8 cellular contexts compared by ENCODE assay signal in the genomic region with DNA sequence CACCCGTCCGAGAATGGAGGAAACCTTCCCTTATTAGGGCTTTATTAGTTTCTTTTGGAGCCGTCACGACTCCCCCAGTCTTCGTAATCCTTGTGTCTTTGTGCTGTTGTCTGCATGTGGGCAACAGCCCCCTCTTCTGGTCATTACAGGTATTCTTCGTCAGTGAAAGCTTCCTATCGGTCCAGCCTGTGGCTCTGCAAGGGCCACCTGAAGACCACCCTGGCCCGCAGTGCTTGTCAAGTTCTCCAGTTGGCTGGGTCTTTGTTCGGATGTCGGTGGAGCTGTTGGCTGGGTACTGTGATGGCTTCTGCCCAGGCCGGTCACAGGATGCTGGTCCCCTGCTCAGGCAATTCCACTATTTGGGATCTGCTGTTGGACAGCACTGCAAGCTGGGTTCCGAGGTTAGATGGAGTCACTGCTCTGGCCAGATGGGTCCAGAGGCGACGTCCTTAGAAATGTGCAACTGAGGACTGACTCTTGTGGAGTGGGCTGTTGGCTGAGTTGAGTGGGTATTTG. TPM values are rescaled to one million over a fixed set of nuclear protein-coding genes. Genes with fewer than 3 reads are reported as not detected.
DNase-seq lines count a peak whose midpoint lies in the region; ATAC-seq, FAIRE-seq and TF ChIP-seq lines count a peak whose summit lies in the region.

No MANE protein-coding gene starts in this region.

- intact Hi-C loops in stomach (cut with DNase I; ENCODE audit: low total_unique reads) = loop anchor here (10.0 kb wide), 1 partner anchor 312 kb away; a partner anchor contains a TSS

- CTCF ChIA-PET in AG04449 (lab: Yijun Ruan, JAX) (interaction anchor here (0.7 to 11.0 kb wide), 31 partner anchors 8 to 322 kb away, joined by 3 to 172 read pairs (median 4); a partner anchor contains a TSS), H1 (lab: Charles Lee; ENCODE audit: partially characterized antibody) (interaction anchor here (0.5 to 7.1 kb wide), 32 partner anchors 8 to 629 kb away, joined by 3 to 70 read pairs (median 4); a partner anchor contains a TSS)

- peaks cover 31% of the 10 kb centered on the region for H3K36me3 Mint-ChIP-seq in memory B cell

- H3K4ac ChIP-seq in H1 (replicated peaks; ENCODE audit: insufficient read length, low read depth, low read length) = no peak overlapping the region

- H3K27ac ChIP-seq in H1 (ENCODE audit: low read depth, low read length) = no peak overlapping the region
- no peak overlapping the region for H3K27ac ChIP-seq in stomach

- TF ChIP-seq POLR2A in H1 (IDR thresholded peaks at IDR 0.05; ENCODE audit: control extremely low read depth in 1 of 2, low read depth in 2 of 2, low read length in 2 of 2) (no peak), stomach (IDR thresholded peaks at IDR 0.05) (no peak)

- H3K9ac ChIP-seq in H1 (replicated peaks in 1 of 4; ENCODE audit: extremely low read depth in 1 of 4, low read depth in 3 of 4, low read length in 3 of 4) = no peak overlapping the region

- no peak overlapping the region for H2BK12ac ChIP-seq in H1 (ENCODE audit: low read depth, low read length)

- no peaks in the 10 kb centered on the region for H3K27me3 Mint-ChIP-seq in memory B cell

- peaks cover 5 to 6% of the 10 kb centered on the region in 2 experiments for H3K9me3 ChIP-seq in H1 (ENCODE audit: insufficient read depth in 2 of 2, low read depth in 1 of 2, low read length in 1 of 2)
- no peaks in the 10 kb centered on the region for H3K9me3 ChIP-seq in stomach

- H3K27me3 ChIP-seq in H1 (replicated peaks in 1 of 4; ENCODE audit: control insufficient read depth in 3 of 4, extremely low read depth in 1 of 4, insufficient read depth in 3 of 4, low read length in 3 of 4) (no peaks in the 10 kb centered on the region), stomach (no peaks in the 10 kb centered on the region)

- H3K4me1 Mint-ChIP-seq in memory B cell = no peaks in the 10 kb centered on the region

- H3K36me3 ChIP-seq in H1 (ENCODE audit: control insufficient read depth in 2 of 4, insufficient read depth in 4 of 4, low read length in 3 of 4) (peaks cover 0 to 42% (median 9%) of the 10 kb centered on the region in 4 experiments; a peak in 6 of 8 replicates), stomach (peaks cover 29 to 92% (median 88%) of the 10 kb centered on the region in 4 donors)

- no peaks in the 10 kb centered on the region for H3K79me2 ChIP-seq in H1 (ENCODE audit: control insufficient read depth in 1 of 2, insufficient read depth in 2 of 2, low read length in 2 of 2)

- no peak overlapping the region for H3K4me3 ChIP-seq in AG04449 (ENCODE audit: low read depth, low read length)
- H3K4me3 ChIP-seq in H1 (ENCODE audit: extremely low read depth in 1 of 4, insufficient read depth in 2 of 4, low read depth in 3 of 4, low read length in 4 of 4) = no peak overlapping the region
- no peak overlapping the region for H3K4me3 ChIP-seq in stomach

- ATAC-seq in memory B cell (ENCODE audit: low read depth) = peak; percentile 60

- no peak overlapping the region for H3K23ac ChIP-seq in H1 (ENCODE audit: insufficient read length)

- H2AK5ac ChIP-seq in H1 (ENCODE audit: low read depth, low read length) = no peak overlapping the region

- no peak for DNase-seq in AG04449 (ENCODE audit: low read depth, low spot score)
- peak; percentile 50 for DNase-seq in GM13976 (ENCODE audit: low spot score)
- peak; percentile 9 to 13 for DNase-seq in NCI-H1930 (lab: John Stamatoyannopoulos, UW)
- peak; percentile 50 for DNase-seq in activated CD4-positive, alpha-beta T cell treated with anti-CD3 and anti-CD28 coated beads for 48 hours
- DNase-seq in H1 (ENCODE audit: low read depth in 1 of 2, low spot score in 2 of 2) = peak; percentile 51 to 85
- DNase-seq in memory B cell (ENCODE audit: low spot score in 2 of 2) = peak; percentile 55 to 60
- DNase-seq in stomach = peak; percentile 48
- DNase-seq in OCI-M2 (lab: John Stamatoyannopoulos, UW; ENCODE audit: unreplicated experiment) = no peak

- no peak overlapping the region for H3K4me3 Mint-ChIP-seq in memory B cell

- H4K20me1 ChIP-seq in H1 (replicated peaks in 1 of 2; ENCODE audit: control insufficient read depth in 1 of 2, insufficient read depth in 2 of 2, low read length in 2 of 2) = no peaks in the 10 kb centered on the region

- H3K23me2 ChIP-seq in H1 (ENCODE audit: low read depth, low read length) = no peaks in the 10 kb centered on the region

- no peaks in the 10 kb centered on the region for H3K79me1 ChIP-seq in H1 (ENCODE audit: low read depth, low read length)

- TF ChIP-seq RAD21 in H1 (IDR thresholded peaks at IDR 0.05 in 1 of 2, conservative IDR thresholded peaks at IDR 0.05 in 1 of 2; ENCODE audit: low read depth in 2 of 2, low read length in 2 of 2) = peak; percentile 86 to 92

- no peaks in the 10 kb centered on the region for H3K4me1 ChIP-seq in H1 (replicated peaks in 1 of 4; ENCODE audit: control insufficient read depth in 3 of 4, insufficient read depth in 4 of 4, low read length in 3 of 4)
- H3K4me1 ChIP-seq in stomach = no peaks in the 10 kb centered on the region

- no peak overlapping the region for H3K18ac ChIP-seq in H1 (ENCODE audit: extremely low read depth, low read length)

- no peak overlapping the region for H2AFZ ChIP-seq in H1 (ENCODE audit: low read length)

- POLR2A ChIA-PET in AG04449 (lab: Yijun Ruan, JAX) (interaction anchor here (1.5 kb wide), 1 partner anchor 314 kb away, joined by 3 read pairs; a partner anchor contains a TSS), H1 (lab: Charles Lee; ENCODE audit: partially characterized antibody) (interaction anchor here (1.1 kb wide), 1 partner anchor 102 kb away, joined by 3 read pairs; a partner anchor contains a TSS)

- no peak overlapping the region for H3K14ac ChIP-seq in H1 (ENCODE audit: insufficient read length)

- H3K4me2 ChIP-seq in H1 (ENCODE audit: insufficient read depth in 1 of 2, low read depth in 2 of 2, low read length in 2 of 2) = no peak overlapping the region

- H2BK15ac ChIP-seq in H1 (ENCODE audit: low read length) = no peak overlapping the region

- no peak overlapping the region for H2BK120ac ChIP-seq in H1 (replicated peaks; ENCODE audit: low read depth, low read length)

- no peak overlapping the region for H3K27ac Mint-ChIP-seq in memory B cell

- H2BK20ac ChIP-seq in H1 (ENCODE audit: low read length) = no peak overlapping the region

- no peak overlapping the region for H4K5ac ChIP-seq in H1 (ENCODE audit: insufficient read length, low read depth, low read length)

- WGBS in H1 (ENCODE audit: extremely low coverage in 1 of 2, insufficient coverage in 1 of 2, insufficient read length in 1 of 2, insufficient replicate concordance in 2 of 2, low coverage in 1 of 2, low lambda C conversion rate in 2 of 2, missing lambda C conversion rate in 1 of 2), 2 experiments = 79% methylated on average over 14 of the region's 14 CpGs; no CpG with 5 or more reads in 1 of the 2 experiments
- 27 to 65% (median 61%) methylated on average over 6 to 14 of the region's 14 CpGs for WGBS in stomach, 5 donors

- H4K91ac ChIP-seq in H1 (replicated peaks; ENCODE audit: insufficient read length, low read length) = no peak overlapping the region

- peaks cover 7% of the 10 kb centered on the region for H3K9me3 Mint-ChIP-seq in memory B cell

- FAIRE-seq in H1 (lab: Jason Lieb, UNC) = no peak

- in situ Hi-C loops in GM13976 (cut with MboI; ENCODE audit: low sequenced_read_pairs, unreplicated experiment) = no loop called here

- peak overlapping the region; percentile 16; the same call in 1 of the 2 replicates for H4K8ac ChIP-seq in H1 (ENCODE audit: extremely low read depth, insufficient read depth, low read length)

- TF ChIP-seq EP300 in H1 (IDR thresholded peaks at IDR 0.05; ENCODE audit: borderline replicate concordance in 1 of 2, low read depth in 2 of 2, low read length in 2 of 2) (no peak), stomach (IDR thresholded peaks at IDR 0.05) (no peak)

- no peak overlapping the region for H2BK5ac ChIP-seq in H1 (ENCODE audit: low read depth, low read length)

- H3K56ac ChIP-seq in H1 (replicated peaks; ENCODE audit: insufficient read length, low read depth, low read length) = no peak overlapping the region

- TF ChIP-seq CTCF in AG04449 (IDR thresholded peaks at IDR 0.05; ENCODE audit: insufficient read depth, low read length, missing control alignments) (peak; percentile 69), GM13976 (IDR thresholded peaks at IDR 0.05; ENCODE audit: borderline replicate concordance, control extremely low read depth, extremely low read depth, insufficient read depth, missing control alignments) (peak; percentile 40), H1 (IDR thresholded peaks at IDR 0.05; ENCODE audit: control extremely low read depth in 1 of 3, insufficient read depth in 1 of 3, low read depth in 1 of 3, low read length in 3 of 3) (peak; percentile 64 to 88 (median 85)), stomach (IDR thresholded peaks at IDR 0.05) (peak in 5 of 7 experiments; percentile 22 to 80 (median 65))

TF ChIP-seq in H1, 55 proteins besides CTCF, POLR2A, EP300 and RAD21:
- TF ChIP-seq YY1 (IDR thresholded peaks at IDR 0.05; ENCODE audit: low read depth, low read length) = no peak
- TF ChIP-seq, protein P1, sequence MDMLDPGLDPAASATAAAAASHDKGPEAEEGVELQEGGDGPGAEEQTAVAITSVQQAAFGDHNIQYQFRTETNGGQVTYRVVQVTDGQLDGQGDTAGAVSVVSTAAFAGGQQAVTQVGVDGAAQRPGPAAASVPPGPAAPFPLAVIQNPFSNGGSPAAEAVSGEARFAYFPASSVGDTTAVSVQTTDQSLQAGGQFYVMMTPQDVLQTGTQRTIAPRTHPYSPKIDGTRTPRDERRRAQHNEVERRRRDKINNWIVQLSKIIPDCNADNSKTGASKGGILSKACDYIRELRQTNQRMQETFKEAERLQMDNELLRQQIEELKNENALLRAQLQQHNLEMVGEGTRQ (IDR thresholded peaks at IDR 0.05; ENCODE audit: low read length) = peak; percentile 13; the same call in 1 of the 2 replicates
- no peak for TF ChIP-seq SIRT6 (IDR thresholded peaks at IDR 0.05; ENCODE audit: low read length)
- peak; percentile 76 for TF ChIP-seq SRF (IDR thresholded peaks at IDR 0.05; ENCODE audit: low read depth, low read length)
- TF ChIP-seq TBP (IDR thresholded peaks at IDR 0.05; ENCODE audit: low read depth, low read length) = no peak
- TF ChIP-seq RBBP5 (IDR thresholded peaks at IDR 0.05; ENCODE audit: borderline replicate concordance, low read depth, low read length) = no peak
- TF ChIP-seq CREB1 (IDR thresholded peaks at IDR 0.05) = peak; percentile 63; the same call in 1 of the 2 replicates

RNA-seq across cellular contexts. Expression of a gene that starts 19.2 kb away (rescaled TPM):
- total RNA-seq in H1 (2021; fragmentation: NEBNext Ultra II Directional; extraction: Animal tissue kit (Norgen Biotek cat#: 25700)) = 14.9 and 15.6 TPM in 2 replicates
- polyA plus RNA-seq in H1 (2011; rRNA removed) = 3.8 and 8.3 TPM in 2 replicates
- polyA plus RNA-seq in H1 (2011; cell fraction: cytosol; rRNA removed) = 7.3 TPM
- polyA plus RNA-seq in H1 (2011; cell fraction: nucleus; rRNA removed) = 5.7 TPM
- polyA plus RNA-seq in H1 (2012, experiment 1 of 2) = 11.0 to 11.9 TPM (median 11.2 TPM) in 4 replicates
- 6.1 TPM for polyA plus RNA-seq in H1 (2012, experiment 2 of 2)
- polyA plus RNA-seq in H1 (2013, experiment 1 of 2) = 8.0 TPM
- 7.7 TPM for polyA plus RNA-seq in H1 (2013, experiment 2 of 2)
- 6.8 and 9.7 TPM in 2 replicates for polyA minus RNA-seq in H1 (2011; rRNA and poly(A)+ RNA removed)
- polyA minus RNA-seq in H1 (2011; cell fraction: cytosol; rRNA and poly(A)+ RNA removed) = 5.4 TPM
- polyA minus RNA-seq in H1 (2011; cell fraction: nucleus; rRNA and poly(A)+ RNA removed) = 11.4 TPM
- total RNA-seq in stomach = 10 to 100 TPM in 4 of 5 donors, under 1 TPM in 1; 0.58 to 32.1 (median 13.8) TPM
- 1 to 10 TPM; 5.6 to 7.5 (median 6.9) TPM for polyA plus RNA-seq in stomach

Comparison
In these comparisons a context has a peak if more than half of its experiments do, and no peak if none do; other contexts are left out.
1. DNase-seq: peak in GM13976 (single experiment), NCI-H1930 (2 of 2), activated CD4-positive, alpha-beta T cell treated with anti-CD3 and anti-CD28 coated beads for 48 hours (single experiment), H1 (2 of 2), memory B cell (2 of 2) and stomach (single experiment); none in AG04449 (single experiment) and OCI-M2 (single experiment).
2. Peak in every context shown above with its lines, with median percentiles within 50 percentile points of each other: CTCF ChIP-seq.